Comparison of ENCODE assay signal across 11 cellular contexts in the genomic region with DNA sequence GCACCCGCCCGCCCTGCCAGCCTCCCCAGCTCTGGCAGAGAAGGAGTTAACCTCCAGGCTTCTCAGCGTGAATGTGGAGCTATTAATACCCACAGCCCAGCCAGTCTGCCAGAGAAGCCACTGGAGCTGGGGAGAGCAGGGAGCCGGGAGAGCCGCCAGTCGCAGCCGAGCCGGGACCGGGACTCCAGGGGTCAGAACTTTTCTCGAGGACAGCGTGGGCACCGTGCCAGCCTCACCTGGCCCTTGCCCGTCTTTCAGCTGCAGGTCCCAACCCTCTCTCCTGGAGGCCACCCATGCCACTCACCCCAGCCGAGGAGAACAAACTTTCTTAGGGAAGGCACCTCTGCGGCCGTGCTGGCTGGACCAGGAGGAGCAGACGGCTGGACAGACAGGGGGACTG. TPM values are rescaled to one million over a fixed set of nuclear protein-coding genes. Genes with fewer than 3 reads are reported as not detected.
DNase-seq lines count a peak whose midpoint lies in the region; ATAC-seq, FAIRE-seq and TF ChIP-seq lines count a peak whose summit lies in the region.
"Had no signal": no experiment of that assay in that cellular context is flagged by ENCODE, and none has a peak within 500 bp of the region (broad histone marks: within the 10 kb centered on the region; RNA-seq: fewer than 3 reads in every experiment).

No MANE protein-coding gene starts in this region.

- peak overlapping the region; percentile 52 for H3K4me3 ChIP-seq in coronary artery

- peak; percentile 67 for ATAC-seq in Right ventricle myocardium inferior
- ATAC-seq in GM18498 (IDR thresholded peaks at IDR 0.05; ENCODE audit: unreplicated experiment), result no peak
- ATAC-seq: activated CD4-positive, alpha-beta T cell treated with anti-CD3 and anti-CD28 coated beads for 36 hours; PC-3 had no signal

- H3K27ac ChIP-seq in coronary artery, result no peak overlapping the region
- H3K27ac ChIP-seq: C4-2B had no signal

- intact Hi-C loops in Right ventricle myocardium inferior (cut with DNase I), result loop anchor here (2.0 kb wide), 1 partner anchor 52 kb away; no protein-coding TSS in a partner anchor
- intact Hi-C loops in cardiac septum (cut with DNase I), result no loop called here

- peak; percentile 82 for DNase-seq in Right ventricle myocardium inferior (ENCODE audit: missing footprints)
- DNase-seq in cardiac septum (ENCODE audit: low spot score), result no peak
- no peak for DNase-seq in coronary artery (ENCODE audit: low spot score)
- peak; percentile 4 for DNase-seq in medulla oblongata (ENCODE audit: extremely low spot score)
- peak; percentile 23 for DNase-seq in urothelium cell line (ENCODE audit: low spot score)
- no peak for DNase-seq in NCI-H1092 treated with DMSO at 0.1 percent for 48 hours (lab: John Stamatoyannopoulos, UW)
- DNase-seq in T-helper 2 cell, result no peak
- DNase-seq: activated CD4-positive, alpha-beta T cell treated with anti-CD3 and anti-CD28 coated beads for 36 hours; PC-3 had no signal

- no peak for FAIRE-seq in urothelium cell line (lab: Jason Lieb, UNC)

- no peak for TF ChIP-seq CTCF in coronary artery (IDR thresholded peaks at IDR 0.05)

RNA-seq across cellular contexts. Expression of gene SBK1, which starts 33.8 kb away (rescaled TPM):
- total RNA-seq in Right ventricle myocardium inferior (1.4 TPM), cardiac septum (1.9 TPM)

RNA-seq across cellular contexts. Expression of gene XPO6, which starts 46.8 kb away (rescaled TPM):
- 30.4 TPM for total RNA-seq in Right ventricle myocardium inferior
- 43.9 TPM for total RNA-seq in cardiac septum

Comparison
In these comparisons a context has a peak if more than half of its experiments do, and no peak if none do; other contexts are left out.
1. DNase-seq: peak in Right ventricle myocardium inferior (single experiment), medulla oblongata (single experiment) and urothelium cell line (single experiment); none in cardiac septum (single experiment), coronary artery (single experiment), NCI-H1092 treated with DMSO at 0.1 percent for 48 hours (single experiment) and T-helper 2 cell (0 of 5).